ENCODE assay signal across 16 cellular contexts in the genomic region with DNA sequence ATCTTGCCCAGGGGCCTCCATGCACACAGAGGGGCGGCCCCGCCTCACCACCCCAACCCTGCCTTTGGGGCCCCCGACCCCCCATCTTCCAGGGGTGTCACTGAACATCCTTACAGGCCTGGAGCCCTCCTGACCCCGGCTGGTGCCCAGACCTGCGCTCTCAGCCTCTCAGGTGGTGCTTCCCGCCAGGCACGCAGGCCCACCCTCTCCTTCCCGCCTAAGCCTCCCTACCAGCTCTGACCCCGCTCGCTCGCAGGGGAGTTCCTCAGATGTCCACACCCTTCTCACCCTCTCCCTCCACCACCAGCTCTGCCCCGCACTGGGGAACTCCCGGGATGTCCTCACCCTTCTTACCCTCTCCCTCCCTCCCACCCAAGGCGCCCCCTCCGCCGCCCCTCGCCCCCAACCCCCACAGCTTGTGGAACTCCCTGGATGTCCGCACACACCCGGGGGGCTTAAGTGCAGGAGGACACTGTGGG. TPM values are rescaled to one million over a fixed set of nuclear protein-coding genes. Genes with fewer than 3 reads are reported as not detected.
A peak's percentile ranks its signal among the peaks of the same experiment; 100 is the strongest.
DNase-seq lines count a peak whose midpoint lies in the region; ATAC-seq, FAIRE-seq and TF ChIP-seq lines count a peak whose summit lies in the region.
"Had no signal": no experiment of that assay in that cellular context is flagged by ENCODE, and none has a peak within 500 bp of the region (broad histone marks: within the 10 kb centered on the region; RNA-seq: fewer than 3 reads in every experiment).

No MANE protein-coding gene starts in this region.

- H3K36me3 ChIP-seq in HEK293 (ENCODE audit: control insufficient read depth in 2 of 2, insufficient read depth in 1 of 2, low read length in 2 of 2) = no peaks in the 10 kb centered on the region
- H3K36me3 ChIP-seq in right atrium auricular region = no peaks in the 10 kb centered on the region
- H3K36me3 ChIP-seq: HAP-1 had no signal

- TF ChIP-seq CTCF in HEK293 (tag by site-specific recombination; IDR thresholded peaks at IDR 0.05) (no peak), right atrium auricular region (IDR thresholded peaks at IDR 0.05) (no peak)

- H3K4me1 ChIP-seq in HEK293 (ENCODE audit: control insufficient read depth, insufficient read depth, low read length) = no peaks in the 10 kb centered on the region
- H3K4me1 ChIP-seq in right atrium auricular region = no peaks in the 10 kb centered on the region
- H3K4me1 ChIP-seq: Caco-2, HAP-1 had no signal

- H3K9me3 ChIP-seq in HEK293 (ENCODE audit: control insufficient read depth, insufficient read depth, low read depth, low read length) (no peaks in the 10 kb centered on the region), right atrium auricular region (no peaks in the 10 kb centered on the region)
- H3K9me3 ChIP-seq: Caco-2, HAP-1 had no signal

- no peak overlapping the region for H3K27ac ChIP-seq in HEK293 (ENCODE audit: extremely low read depth, low read depth, low read length)
- no peak overlapping the region for H3K27ac ChIP-seq in right atrium auricular region

- no peak overlapping the region for H3K4me3 ChIP-seq in HEK293 (ENCODE audit: low read depth, low read length)
- no peak overlapping the region for H3K4me3 ChIP-seq in right atrium auricular region
- H3K4me3 ChIP-seq: HAP-1 had no signal

- no peak for TF ChIP-seq POLR2A in GM12892 (IDR thresholded peaks at IDR 0.05; ENCODE audit: low read depth, low read length)

- ATAC-seq in esophagus mucosa (peak; percentile 2), GM21825 (IDR thresholded peaks at IDR 0.05; ENCODE audit: unreplicated experiment) (no peak)
- peak; percentile 11 for ATAC-seq in stimulated activated naive CD8-positive, alpha-beta T cell treated with anti-CD3 and anti-CD28 coated beads, Interleukin-15, Interleukin-2, amounts not matched to agents 100 U/mL and 50 U/mL, for 24 hours

- DNase-seq in stimulated activated naive CD8-positive, alpha-beta T cell treated with anti-CD3 and anti-CD28 coated beads, Interleukin-15, Interleukin-2, amounts not matched to agents 100 U/mL and 50 U/mL, for 24 hours = no peak
- no peak for DNase-seq in GM12892 (ENCODE audit: insufficient read length)
- no peak for DNase-seq in right atrium auricular region (ENCODE audit: low spot score)
- DNase-seq: C1 segment of cervical spinal cord, Caco-2, DMS153, DND-41 had no signal

- CTCF ChIA-PET in HEK293 (lab: Yijun Ruan, JAX) = no interaction called here

- H3K27me3 ChIP-seq in right atrium auricular region = no peaks in the 10 kb centered on the region

- POLR2A ChIA-PET in HEK293 (lab: Yijun Ruan, JAX) = no interaction called here

- FAIRE-seq in GM12892 (lab: Jason Lieb, UNC) = no peak

TF ChIP-seq in HEK293, 187 proteins besides CTCF, POLR2A, EP300 and RAD21:
- TF ChIP-seq ZNF426 (tag by site-specific recombination; IDR thresholded peaks at IDR 0.05) (no peak), ZNF157 (tag by site-specific recombination; IDR thresholded peaks at IDR 0.05) (no peak), KLF1 (tag by site-specific recombination; IDR thresholded peaks at IDR 0.05) (peak; percentile 60; the same call in 1 of the 2 replicates)
- TF ChIP-seq, protein P1, sequence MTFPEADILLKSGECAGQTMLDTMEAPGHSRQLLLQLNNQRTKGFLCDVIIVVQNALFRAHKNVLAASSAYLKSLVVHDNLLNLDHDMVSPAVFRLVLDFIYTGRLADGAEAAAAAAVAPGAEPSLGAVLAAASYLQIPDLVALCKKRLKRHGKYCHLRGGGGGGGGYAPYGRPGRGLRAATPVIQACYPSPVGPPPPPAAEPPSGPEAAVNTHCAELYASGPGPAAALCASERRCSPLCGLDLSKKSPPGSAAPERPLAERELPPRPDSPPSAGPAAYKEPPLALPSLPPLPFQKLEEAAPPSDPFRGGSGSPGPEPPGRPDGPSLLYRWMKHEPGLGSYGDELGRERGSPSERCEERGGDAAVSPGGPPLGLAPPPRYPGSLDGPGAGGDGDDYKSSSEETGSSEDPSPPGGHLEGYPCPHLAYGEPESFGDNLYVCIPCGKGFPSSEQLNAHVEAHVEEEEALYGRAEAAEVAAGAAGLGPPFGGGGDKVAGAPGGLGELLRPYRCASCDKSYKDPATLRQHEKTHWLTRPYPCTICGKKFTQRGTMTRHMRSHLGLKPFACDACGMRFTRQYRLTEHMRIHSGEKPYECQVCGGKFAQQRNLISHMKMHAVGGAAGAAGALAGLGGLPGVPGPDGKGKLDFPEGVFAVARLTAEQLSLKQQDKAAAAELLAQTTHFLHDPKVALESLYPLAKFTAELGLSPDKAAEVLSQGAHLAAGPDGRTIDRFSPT (tag by site-specific recombination; IDR thresholded peaks at IDR 0.05) = no peak
- TF ChIP-seq, protein P2, sequence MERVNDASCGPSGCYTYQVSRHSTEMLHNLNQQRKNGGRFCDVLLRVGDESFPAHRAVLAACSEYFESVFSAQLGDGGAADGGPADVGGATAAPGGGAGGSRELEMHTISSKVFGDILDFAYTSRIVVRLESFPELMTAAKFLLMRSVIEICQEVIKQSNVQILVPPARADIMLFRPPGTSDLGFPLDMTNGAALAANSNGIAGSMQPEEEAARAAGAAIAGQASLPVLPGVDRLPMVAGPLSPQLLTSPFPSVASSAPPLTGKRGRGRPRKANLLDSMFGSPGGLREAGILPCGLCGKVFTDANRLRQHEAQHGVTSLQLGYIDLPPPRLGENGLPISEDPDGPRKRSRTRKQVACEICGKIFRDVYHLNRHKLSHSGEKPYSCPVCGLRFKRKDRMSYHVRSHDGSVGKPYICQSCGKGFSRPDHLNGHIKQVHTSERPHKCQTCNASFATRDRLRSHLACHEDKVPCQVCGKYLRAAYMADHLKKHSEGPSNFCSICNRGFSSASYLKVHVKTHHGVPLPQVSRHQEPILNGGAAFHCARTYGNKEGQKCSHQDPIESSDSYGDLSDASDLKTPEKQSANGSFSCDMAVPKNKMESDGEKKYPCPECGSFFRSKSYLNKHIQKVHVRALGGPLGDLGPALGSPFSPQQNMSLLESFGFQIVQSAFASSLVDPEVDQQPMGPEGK (tag by site-specific recombination; IDR thresholded peaks at IDR 0.05) = no peak

RNA-seq across cellular contexts. Expression of a gene that starts 12.3 kb away (rescaled TPM):
- total RNA-seq in esophagus mucosa = not detected
- polyA plus RNA-seq in GM12892 (2012; ENCODE audit: missing spikeins) = 0.21 TPM
- total RNA-seq in right atrium auricular region = not detected
- total RNA-seq: A172; A673; Caco-2; CD4-positive, alpha-beta memory T cell; H4 had no signal
- polyA plus RNA-seq: BJ; CD4-positive, alpha-beta memory T cell had no signal

RNA-seq across cellular contexts. Expression of a gene that starts 30.1 kb away (rescaled TPM):
- total RNA-seq in esophagus mucosa (0.20 TPM), right atrium auricular region (1 to 10 TPM in 1 of 2 donors, under 1 TPM in 1; 0.20 to 4.6 TPM)
- polyA plus RNA-seq in GM12892 (2012; ENCODE audit: missing spikeins) = not detected
- total RNA-seq: Caco-2; CD4-positive, alpha-beta memory T cell had no signal
- polyA plus RNA-seq: CD4-positive, alpha-beta memory T cell had no signal
